Comparison of ENCODE assay signal across 17 cellular contexts in genomic region chr2:6915399-6915798, GRCh38. TPM values are rescaled to one million over a fixed set of nuclear protein-coding genes. Genes with fewer than 3 reads are reported as not detected.
DNase-seq lines count a peak whose midpoint lies in the region; ATAC-seq and TF ChIP-seq lines count a peak whose summit lies in the region.
"Had no signal": no experiment of that assay in that cellular context is flagged by ENCODE, and none has a peak within 500 bp of the region (broad histone marks: within the 10 kb centered on the region; RNA-seq: fewer than 3 reads in every experiment).

No MANE protein-coding gene starts in this region.

- ATAC-seq in CD4-positive, CD25-positive, alpha-beta regulatory T cell (ENCODE audit: low read depth in 2 of 2), result no peak
- peak; percentile 18 for ATAC-seq in GM23338
- ATAC-seq in activated naive CD8-positive, alpha-beta T cell treated with anti-CD3 and anti-CD28 coated beads, Interleukin-2, amount 10 ng/mL, durations not matched to agents 7 days and 5 days (ENCODE audit: low read depth), result no peak
- ATAC-seq in HG02884 (IDR thresholded peaks at IDR 0.05; ENCODE audit: unreplicated experiment), result no peak
- ATAC-seq in activated CD4-positive, CD25-positive, alpha-beta regulatory T cell treated with anti-CD3 and anti-CD28 coated beads, Interleukin-2, amount 50 U/mL, for 24 hours, result no peak
- ATAC-seq: gastroesophageal sphincter had no signal

- no peaks in the 10 kb centered on the region for H3F3A ChIP-seq in GM23338 (replicated peaks; ENCODE audit: low read depth)

- no peaks in the 10 kb centered on the region for H3K9me2 ChIP-seq in GM23338 (ENCODE audit: insufficient read depth)

- H3K79me2 ChIP-seq in GM23338 (replicated peaks; ENCODE audit: insufficient read depth), result peaks cover 4% of the 10 kb centered on the region; the same call in 1 of the 2 replicates

- peak overlapping the region in 2 of 3 donors; percentile 52 to 76 for H3K27ac Mint-ChIP-seq in CD4-positive, CD25-positive, alpha-beta regulatory T cell
- no peak overlapping the region for H3K27ac Mint-ChIP-seq in GM23338
- H3K27ac Mint-ChIP-seq in activated naive CD8-positive, alpha-beta T cell treated with anti-CD3 and anti-CD28 coated beads, Interleukin-2, amount 10 ng/mL, durations not matched to agents 7 days and 5 days, result peak overlapping the region; percentile 81

- H3K36me3 ChIP-seq in CD4-positive, CD25-positive, alpha-beta regulatory T cell (ENCODE audit: control insufficient read depth, insufficient read depth, low read length), result no peaks in the 10 kb centered on the region
- no peaks in the 10 kb centered on the region for H3K36me3 ChIP-seq in GM23338 (ENCODE audit: insufficient read depth)
- H3K36me3 ChIP-seq: ascending aorta, gastroesophageal sphincter, SJCRH30 had no signal

- no peak overlapping the region for H3K27ac ChIP-seq in CD4-positive, CD25-positive, alpha-beta regulatory T cell (ENCODE audit: insufficient read depth, low read length, poor library complexity, severe bottlenecking)
- H3K27ac ChIP-seq in GM23338 (ENCODE audit: low read depth) (no peak overlapping the region), layer of hippocampus (ENCODE audit: low read depth, low read length) (peak overlapping the region; percentile 80)
- H3K27ac ChIP-seq: ascending aorta, gastroesophageal sphincter, SJCRH30, testis had no signal

- H3K4me1 Mint-ChIP-seq in CD4-positive, CD25-positive, alpha-beta regulatory T cell, result peaks cover 20 to 78% (median 39%) of the 10 kb centered on the region in 4 donors
- H3K4me1 Mint-ChIP-seq in GM23338, result peaks cover 24% of the 10 kb centered on the region
- peaks cover 65% of the 10 kb centered on the region for H3K4me1 Mint-ChIP-seq in activated naive CD8-positive, alpha-beta T cell treated with anti-CD3 and anti-CD28 coated beads, Interleukin-2, amount 10 ng/mL, durations not matched to agents 7 days and 5 days

- H3K27me3 Mint-ChIP-seq in CD4-positive, CD25-positive, alpha-beta regulatory T cell, result peaks cover 63% of the 10 kb centered on the region
- peaks cover 11% of the 10 kb centered on the region for H3K27me3 Mint-ChIP-seq in GM23338 (ENCODE audit: insufficient read depth, low read depth, poor library complexity)
- H3K27me3 Mint-ChIP-seq in activated naive CD8-positive, alpha-beta T cell treated with anti-CD3 and anti-CD28 coated beads, Interleukin-2, amount 10 ng/mL, durations not matched to agents 7 days and 5 days, result no peaks in the 10 kb centered on the region

- peak overlapping the region in 3 of 4 donors; percentile 18 to 72 (median 70) for H3K4me3 Mint-ChIP-seq in CD4-positive, CD25-positive, alpha-beta regulatory T cell
- H3K4me3 Mint-ChIP-seq in GM23338, result no peak overlapping the region
- H3K4me3 Mint-ChIP-seq in activated naive CD8-positive, alpha-beta T cell treated with anti-CD3 and anti-CD28 coated beads, Interleukin-2, amount 10 ng/mL, durations not matched to agents 7 days and 5 days, result peak overlapping the region; percentile 75

- no peaks in the 10 kb centered on the region for H3K9me3 ChIP-seq in CD4-positive, CD25-positive, alpha-beta regulatory T cell (ENCODE audit: control insufficient read depth in 2 of 2, low read length in 2 of 2)
- H3K9me3 ChIP-seq: ascending aorta, gastroesophageal sphincter, SJCRH30, testis had no signal

- H3K9me3 Mint-ChIP-seq in CD4-positive, CD25-positive, alpha-beta regulatory T cell, result peaks cover 0 to 1% (median 0%) of the 10 kb centered on the region in 7 donors
- peaks cover 9% of the 10 kb centered on the region; the same call in 2 of the 3 replicates for H3K9me3 Mint-ChIP-seq in GM23338
- peaks cover 4% of the 10 kb centered on the region for H3K9me3 Mint-ChIP-seq in activated naive CD8-positive, alpha-beta T cell treated with anti-CD3 and anti-CD28 coated beads, Interleukin-2, amount 10 ng/mL, durations not matched to agents 7 days and 5 days

- no peaks in the 10 kb centered on the region for H4K20me1 ChIP-seq in GM23338 (replicated peaks; ENCODE audit: insufficient read depth)

- no peak for DNase-seq in CD4-positive, CD25-positive, alpha-beta regulatory T cell
- DNase-seq in GM23338 (ENCODE audit: low spot score), result peak; percentile 35
- no peak for DNase-seq in activated naive CD8-positive, alpha-beta T cell treated with anti-CD3 and anti-CD28 coated beads, Interleukin-2, amount 10 ng/mL, durations not matched to agents 7 days and 5 days
- DNase-seq in HPDE6-E6E7 (ENCODE audit: extremely low spot score), result no peak
- DNase-seq in SKM-1 treated with dmso at 0.1 percent for 144 hours (lab: John Stamatoyannopoulos, UW; ENCODE audit: unreplicated experiment), result no peak
- DNase-seq: cortex of kidney, NCI-H2029 treated with DMSO at 0.1 percent for 48 hours, posterior cingulate gyrus, testis had no signal

- peaks cover 17% of the 10 kb centered on the region for H3K27me3 ChIP-seq in CD4-positive, CD25-positive, alpha-beta regulatory T cell (ENCODE audit: control insufficient read depth, insufficient read depth, low read length)
- H3K27me3 ChIP-seq in GM23338 (ENCODE audit: insufficient read depth) (peaks cover 28% of the 10 kb centered on the region), layer of hippocampus (ENCODE audit: control insufficient read depth, insufficient read depth, low read length) (no peaks in the 10 kb centered on the region)
- H3K27me3 ChIP-seq: ascending aorta, gastroesophageal sphincter, SJCRH30, testis had no signal

- no peaks in the 10 kb centered on the region for H3K36me3 Mint-ChIP-seq in CD4-positive, CD25-positive, alpha-beta regulatory T cell
- peaks cover 4% of the 10 kb centered on the region; the same call in 2 of the 3 replicates for H3K36me3 Mint-ChIP-seq in GM23338 (ENCODE audit: low read depth)
- H3K36me3 Mint-ChIP-seq in activated naive CD8-positive, alpha-beta T cell treated with anti-CD3 and anti-CD28 coated beads, Interleukin-2, amount 10 ng/mL, durations not matched to agents 7 days and 5 days, result peaks cover 58% of the 10 kb centered on the region

- peak overlapping the region; percentile 47; the same call in 1 of the 2 replicates for H3K4me2 ChIP-seq in GM23338

- no peak overlapping the region for H3K4me3 ChIP-seq in CD4-positive, CD25-positive, alpha-beta regulatory T cell (ENCODE audit: low read depth, low read length)
- H3K4me3 ChIP-seq in GM23338, result no peak overlapping the region
- H3K4me3 ChIP-seq: ascending aorta, gastroesophageal sphincter, SJCRH30, testis had no signal

- POLR2A ChIA-PET in activated naive CD8-positive, alpha-beta T cell treated with anti-CD3 and anti-CD28 coated beads, Interleukin-2, amount 10 ng/mL, durations not matched to agents 7 days and 5 days (lab: Charles Lee), result interaction anchor here (0.9 to 10.3 kb wide), 8 partner anchors 8 to 53 kb away, joined by 3 to 180 read pairs (median 9); partner anchors contain the start of genes CMPK2 and RSAD2

- no peak for TF ChIP-seq CTCF in GM23338 (conservative IDR thresholded peaks at IDR 0.05; ENCODE audit: low read depth in 2 of 2)

- H3K4me1 ChIP-seq in CD4-positive, CD25-positive, alpha-beta regulatory T cell (ENCODE audit: control insufficient read depth, insufficient read depth, low read length, poor library complexity, severe bottlenecking), result peaks cover 47% of the 10 kb centered on the region
- H3K4me1 ChIP-seq in GM23338 (ENCODE audit: insufficient read depth), result peaks cover 8% of the 10 kb centered on the region
- H3K4me1 ChIP-seq: SJCRH30 had no signal

- peak overlapping the region; percentile 35; the same call in 1 of the 2 replicates for H2AFZ ChIP-seq in GM23338

TF ChIP-seq in GM23338, 12 proteins besides CTCF, POLR2A, EP300 and RAD21 (continues in another document):
- TF ChIP-seq CREB1 (CRISPR knock-in tag; IDR thresholded peaks at IDR 0.05; ENCODE audit: low read depth), result no peak
- TF ChIP-seq ETS1 (IDR thresholded peaks at IDR 0.05), result no peak
- no peak for TF ChIP-seq EZH2 (IDR thresholded peaks at IDR 0.05; ENCODE audit: low read depth, unreplicated experiment)

RNA-seq across cellular contexts. Expression of gene RNF144A, which starts 1.8 kb away (rescaled TPM):
- 9.0 TPM for total RNA-seq in CD4-positive, CD25-positive, alpha-beta regulatory T cell
- polyA plus RNA-seq in CD4-positive, CD25-positive, alpha-beta regulatory T cell, result 10 to 100 TPM in 1 of 4 donors, 1 to 10 TPM in 3; 4.8 to 11.4 (median 6.8) TPM
- total RNA-seq in GM23338 (2014; rRNA removed; shearing (Covaris generic)), result 12.5 and 14.7 TPM in 2 replicates
- polyA plus RNA-seq in GM23338 (2016; fragmentation: Nextera tagmentation; extraction: Ambion mirVana), result 2.8 and 2.9 TPM in 2 replicates
- total RNA-seq in activated naive CD8-positive, alpha-beta T cell treated with anti-CD3 and anti-CD28 coated beads, Interleukin-2, amount 10 ng/mL, durations not matched to agents 7 days and 5 days, result 10 to 100 TPM; 78.7 to 91.1 TPM

RNA-seq across cellular contexts. Expression of gene RSAD2, which starts 37.8 kb away (rescaled TPM):
- 4.1 TPM for total RNA-seq in CD4-positive, CD25-positive, alpha-beta regulatory T cell
- 1 to 10 TPM; 1.6 to 8.7 (median 3.3) TPM for polyA plus RNA-seq in CD4-positive, CD25-positive, alpha-beta regulatory T cell
- 0.10 TPM in 1 of 2 replicates, not detected in the other for total RNA-seq in GM23338 (2014; rRNA removed; shearing (Covaris generic))
- not detected in 2 replicates for polyA plus RNA-seq in GM23338 (2016; fragmentation: Nextera tagmentation; extraction: Ambion mirVana)
- total RNA-seq in activated naive CD8-positive, alpha-beta T cell treated with anti-CD3 and anti-CD28 coated beads, Interleukin-2, amount 10 ng/mL, durations not matched to agents 7 days and 5 days, result 100 to 1,000 TPM; 104 to 105 TPM
- total RNA-seq: G401, IMR-90, SJCRH30 had no signal
- polyA plus RNA-seq: IMR-90 had no signal

RNA-seq across cellular contexts. Expression of gene CMPK2, which starts 49.7 kb away (rescaled TPM):
- total RNA-seq in CD4-positive, CD25-positive, alpha-beta regulatory T cell, result 7.4 TPM
- 1 to 10 TPM; 1.7 to 6.7 (median 3.5) TPM for polyA plus RNA-seq in CD4-positive, CD25-positive, alpha-beta regulatory T cell
- 0.12 and 0.56 TPM in 2 replicates for total RNA-seq in GM23338 (2014; rRNA removed; shearing (Covaris generic))
- 0.13 and 0.35 TPM in 2 replicates for polyA plus RNA-seq in GM23338 (2016; fragmentation: Nextera tagmentation; extraction: Ambion mirVana)
- total RNA-seq in activated naive CD8-positive, alpha-beta T cell treated with anti-CD3 and anti-CD28 coated beads, Interleukin-2, amount 10 ng/mL, durations not matched to agents 7 days and 5 days, result 100 to 1,000 TPM; 102 to 106 TPM
- total RNA-seq: G401, SJCRH30 had no signal

Comparison
In these comparisons a context has a peak if more than half of its experiments do, and no peak if none do; other contexts are left out.
1. RNA of gene RSAD2, which starts 37.8 kb away (total RNA-seq): 104 to 105 TPM in activated naive CD8-positive, alpha-beta T cell treated with anti-CD3 and anti-CD28 coated beads, Interleukin-2, amount 10 ng/mL, durations not matched to agents 7 days and 5 days; 4.1 TPM in CD4-positive, CD25-positive, alpha-beta regulatory T cell (single experiment) and 0.10 TPM in GM23338; every median in the first group is over 10 times any median in the second.
2. RNA of gene CMPK2, which starts 49.7 kb away (total RNA-seq): 102 to 106 TPM in activated naive CD8-positive, alpha-beta T cell treated with anti-CD3 and anti-CD28 coated beads, Interleukin-2, amount 10 ng/mL, durations not matched to agents 7 days and 5 days; 7.4 TPM in CD4-positive, CD25-positive, alpha-beta regulatory T cell (single experiment) and 0.12 to 0.56 TPM in GM23338; every median in the first group is over 10 times any median in the second.